Comparison of ENCODE assay signal across 34 cellular contexts in genomic region chr9:102435427-102435826, GRCh38.
"Had no signal": no experiment of that assay in that cellular context is flagged by ENCODE, and none has a peak within 500 bp of the region (broad histone marks: within the 10 kb centered on the region; RNA-seq: fewer than 3 reads in every experiment).

No MANE protein-coding gene starts in this region.

- H3K27me3 ChIP-seq: MG63 had no signal

- H3K36me3 ChIP-seq: MG63 had no signal

- H3K4me3 ChIP-seq: MG63 had no signal

- H3K9me3 ChIP-seq: MG63 had no signal

- DNase-seq: Karpas-422, Kasumi-1, MG63, MM.1S, MV-4-11, NCI-H1048, NCI-H1092, NCI-H1092 treated with DMSO at 0.1 percent for 48 hours, NCI-H1105, NCI-H1105 treated with DMSO at 0.1 percent for 48 hours, NCI-H1417, NCI-H1417 treated with DMSO at 0.1 percent for 48 hours, NCI-H1436, NCI-H1436 treated with DMSO at 0.1 percent for 48 hours, NCI-H146, NCI-H1694, NCI-H1694 treated with DMSO at 0.1 percent for 48 hours, NCI-H187, NCI-H187 treated with DMSO at 0.1 percent for 48 hours, NCI-H1930, NCI-H2029, NCI-H2029 treated with DMSO at 0.1 percent for 48 hours, NCI-H2081, NCI-H2081 treated with DMSO at 0.1 percent for 48 hours, NCI-H2107, NCI-H2171, NCI-H2171 treated with DMSO at 0.1 percent for 48 hours, NCI-H2227 treated with DMSO at 0.1 percent for 48 hours, NCI-H226, NCI-H345, NCI-H446, NCI-H446 treated with DMSO at 0.1 percent for 48 hours, NCI-H510A, NCI-H510A treated with DMSO at 0.1 percent for 48 hours had no signal
